Comparison of ENCODE assay signal across 28 cellular contexts in genomic region chr7:94760702-94761101, GRCh38.
"Had no signal": no experiment of that assay in that cellular context is flagged by ENCODE, and none has a peak within 500 bp of the region (broad histone marks: within the 10 kb centered on the region; RNA-seq: fewer than 3 reads in every experiment).

No MANE protein-coding gene starts in this region.

- H3K27ac ChIP-seq: ascending aorta, cardiac muscle cell, WERI-Rb-1 had no signal

- H3K4me1 ChIP-seq: ascending aorta had no signal

- ATAC-seq: activated CD8-positive, alpha-beta T cell treated with anti-CD3 and anti-CD28 coated beads for 36 hours; activated naive CD8-positive, alpha-beta T cell treated with anti-CD3 and anti-CD28 coated beads, Interleukin-2, amount 50 U/mL, for 24 hours; WTC11 had no signal

- H3K27me3 ChIP-seq: ascending aorta, cardiac muscle cell had no signal

- FAIRE-seq: bronchial epithelial cell had no signal

- H3K4me3 ChIP-seq: ascending aorta, cardiac muscle cell had no signal

- H3K9me3 ChIP-seq: ascending aorta had no signal

- DNase-seq: activated CD4-positive, alpha-beta memory T cell treated with anti-CD3 and anti-CD28 coated beads for 36 hours; activated CD4-positive, alpha-beta T cell treated with anti-CD3 and anti-CD28 coated beads for 4 hours; activated CD4-positive, alpha-beta T cell treated with anti-CD3 and anti-CD28 coated beads, Interleukin-2, amount 50 U/mL, for 1 hour; activated CD4-positive, alpha-beta T cell treated with anti-CD3 and anti-CD28 coated beads, Interleukin-2, amount 50 U/mL, for 4 hours; activated CD4-positive, CD25-positive, alpha-beta regulatory T cell; activated CD4-positive, CD25-positive, alpha-beta regulatory T cell treated with anti-CD3 and anti-CD28 coated beads, Interleukin-2, amount 50 U/mL, for 72 hours; activated CD8-positive, alpha-beta memory T cell treated with anti-CD3 and anti-CD28 coated beads, Interleukin-2, amount 50 U/mL, for 4 hours; activated CD8-positive, alpha-beta T cell treated with anti-CD3 and anti-CD28 coated beads for 36 hours; activated effector memory CD4-positive, alpha-beta T cell treated with Interleukin-2 at 50 U/mL for 16 hours; activated gamma-delta T cell; activated naive CD4-positive, alpha-beta T cell treated with anti-CD3 and anti-CD28 coated beads, Interleukin-2, amount 10 ng/mL, durations not matched to agents 7 days and 5 days; activated naive CD4-positive, alpha-beta T cell treated with Interleukin-2 at 50 U/mL for 16 hours; activated naive CD8-positive, alpha-beta T cell treated with anti-CD3 and anti-CD28 coated beads, Interleukin-2, amount 10 ng/mL, durations not matched to agents 7 days and 5 days; activated naive CD8-positive, alpha-beta T cell treated with anti-CD3 and anti-CD28 coated beads, Interleukin-2, amount 50 U/mL, for 24 hours; activated T-cell treated with anti-CD3 and anti-CD28 coated beads, Interleukin-2, amount 50 U/mL, for 24 hours; activated T-cell treated with anti-CD3 and anti-CD28 coated beads, Interleukin-2, amount 50 U/mL, for 48 hours; amygdala; anterior cingulate cortex; caudate nucleus; cerebellar nuclear complex; T-helper 1 cell; T-helper 2 cell; T-helper 9 cell; WERI-Rb-1 had no signal

- H3K36me3 ChIP-seq: ascending aorta, cardiac muscle cell, WERI-Rb-1 had no signal
